In genomic region chr3:47016934-47017435, GRCh38 we compare ENCODE assay signal across 1 cellular context.
TF ChIP-seq lines count a peak whose summit lies in the region.

No MANE protein-coding gene starts in this region.

TF ChIP-seq in IMR-90, 13 proteins besides CTCF, POLR2A, EP300 and RAD21 (continued from another document):
- no peak for TF ChIP-seq ELK1 (IDR thresholded peaks at IDR 0.05; ENCODE audit: borderline replicate concordance, low read depth, low read length)
- no peak for TF ChIP-seq SMC3 (IDR thresholded peaks at IDR 0.05; ENCODE audit: low read depth, low read length)
- no peak for TF ChIP-seq MXI1 (IDR thresholded peaks at IDR 0.05; ENCODE audit: borderline replicate concordance, low read depth, low read length)
TF ChIP-seq in IMR-90: peak in this region for 2.
